21 cellular contexts compared by ENCODE assay signal in genomic region chr14:103702095-103702494, GRCh38. TPM values are rescaled to one million over a fixed set of nuclear protein-coding genes. Genes with fewer than 3 reads are reported as not detected.
DNase-seq lines count a peak whose midpoint lies in the region; ATAC-seq and TF ChIP-seq lines count a peak whose summit lies in the region.
"Had no signal": no experiment of that assay in that cellular context is flagged by ENCODE, and none has a peak within 500 bp of the region (broad histone marks: within the 10 kb centered on the region; RNA-seq: fewer than 3 reads in every experiment).

No MANE protein-coding gene starts in this region.

- no peaks in the 10 kb centered on the region for H3K9me3 Mint-ChIP-seq in activated naive CD8-positive, alpha-beta T cell treated with anti-CD3 and anti-CD28 coated beads, Interleukin-2, amount 10 ng/mL, durations not matched to agents 7 days and 5 days
- no peaks in the 10 kb centered on the region for H3K9me3 Mint-ChIP-seq in nephron progenitor cell
- H3K9me3 Mint-ChIP-seq in GM23338 = no peaks in the 10 kb centered on the region; the same call in 2 of the 3 replicates
- H3K9me3 Mint-ChIP-seq: activated CD4-positive, alpha-beta T cell treated with anti-CD3 and anti-CD28 coated beads, Interleukin-2, amount 10 ng/mL, durations not matched to agents 7 days and 5 days; activated T-helper 17 cell treated with anti-CD3 and anti-CD28 coated beads, Interleukin-2, amount 50 U/mL, for 72 hours had no signal

- DNase-seq in activated naive CD8-positive, alpha-beta T cell treated with anti-CD3 and anti-CD28 coated beads, Interleukin-2, amount 10 ng/mL, durations not matched to agents 7 days and 5 days = no peak
- DNase-seq in nephron progenitor cell (no peak), thyroid gland (no peak), GM23338 (ENCODE audit: low spot score) (no peak)
- DNase-seq: activated CD4-positive, alpha-beta T cell treated with anti-CD3 and anti-CD28 coated beads, Interleukin-2, amount 10 ng/mL, durations not matched to agents 7 days and 5 days; effector CD4-positive, alpha-beta T cell; erythroblast; GM23248; MM.1S; NCI-H1436 treated with DMSO at 0.1 percent for 48 hours; NCI-H510A treated with DMSO at 0.1 percent for 48 hours; Peyer's patch; small intestine; stimulated activated naive CD4-positive, alpha-beta T cell treated with Interleukin-2 at 50 U/mL for 16 hours had no signal

- H3K9ac ChIP-seq in BLaER1 = no peak overlapping the region
- H3K9ac ChIP-seq: GM23248 had no signal

- H2AFZ ChIP-seq in GM23338 = no peak overlapping the region
- H2AFZ ChIP-seq: GM23248 had no signal

- intact Hi-C loops in thyroid gland (cut with DNase I) = no loop called here

- H3K4me2 ChIP-seq in BLaER1 (peak overlapping the region; percentile 42), GM23338 (no peak overlapping the region)

- no peaks in the 10 kb centered on the region for H3K27me3 ChIP-seq in BLaER1
- H3K27me3 ChIP-seq in thyroid gland = no peaks in the 10 kb centered on the region
- H3K27me3 ChIP-seq in GM23338 (ENCODE audit: insufficient read depth) = no peaks in the 10 kb centered on the region
- H3K27me3 ChIP-seq: heart right ventricle, Peyer's patch had no signal

- no peaks in the 10 kb centered on the region for H3K27me3 Mint-ChIP-seq in activated naive CD8-positive, alpha-beta T cell treated with anti-CD3 and anti-CD28 coated beads, Interleukin-2, amount 10 ng/mL, durations not matched to agents 7 days and 5 days
- peaks cover 3% of the 10 kb centered on the region for H3K27me3 Mint-ChIP-seq in nephron progenitor cell (ENCODE audit: low read depth, poor library complexity)
- peaks cover 34% of the 10 kb centered on the region for H3K27me3 Mint-ChIP-seq in GM23338 (ENCODE audit: insufficient read depth, low read depth, poor library complexity)
- H3K27me3 Mint-ChIP-seq: activated CD4-positive, alpha-beta T cell treated with anti-CD3 and anti-CD28 coated beads, Interleukin-2, amount 10 ng/mL, durations not matched to agents 7 days and 5 days; activated naive CD8-positive, alpha-beta T cell; activated T-helper 17 cell treated with anti-CD3 and anti-CD28 coated beads, Interleukin-2, amount 50 U/mL, for 72 hours had no signal

- no peaks in the 10 kb centered on the region for H3K9me2 ChIP-seq in GM23338 (ENCODE audit: insufficient read depth)

- peaks cover 99% of the 10 kb centered on the region for H3K36me3 ChIP-seq in BLaER1
- peaks cover 0 to 95% of the 10 kb centered on the region in 2 experiments; a peak in 2 of 3 replicates for H3K36me3 ChIP-seq in HEK293 (ENCODE audit: control insufficient read depth in 2 of 2, insufficient read depth in 1 of 2, low read length in 2 of 2)
- H3K36me3 ChIP-seq in thyroid gland = peaks cover 38 to 52% of the 10 kb centered on the region in 2 donors
- no peaks in the 10 kb centered on the region; the same call in 1 of the 2 replicates for H3K36me3 ChIP-seq in GM23338 (ENCODE audit: insufficient read depth)

- no peak overlapping the region for H3K4me3 ChIP-seq in BLaER1
- no peak overlapping the region for H3K4me3 ChIP-seq in HEK293 (ENCODE audit: low read depth, low read length)
- H3K4me3 ChIP-seq in thyroid gland (replicated peaks in 1 of 3) = no peak overlapping the region
- no peak overlapping the region for H3K4me3 ChIP-seq in GM23338
- H3K4me3 ChIP-seq: GM23248, heart right ventricle, Peyer's patch, thoracic aorta had no signal

- peaks cover 6% of the 10 kb centered on the region for H3F3A ChIP-seq in GM23338 (replicated peaks; ENCODE audit: low read depth)

- TF ChIP-seq CTCF in HEK293 (tag by site-specific recombination; IDR thresholded peaks at IDR 0.05) = no peak
- TF ChIP-seq CTCF in nephron progenitor cell (IDR thresholded peaks at IDR 0.05) = no peak
- TF ChIP-seq CTCF in thyroid gland (IDR thresholded peaks at IDR 0.05) = no peak
- no peak for TF ChIP-seq CTCF in GM23338 (conservative IDR thresholded peaks at IDR 0.05; ENCODE audit: low read depth in 2 of 2)

- H4K20me1 ChIP-seq in BLaER1 (peaks cover 89% of the 10 kb centered on the region), GM23338 (replicated peaks; ENCODE audit: insufficient read depth) (peaks cover 8% of the 10 kb centered on the region)

- ATAC-seq in activated naive CD8-positive, alpha-beta T cell treated with anti-CD3 and anti-CD28 coated beads, Interleukin-2, amount 10 ng/mL, durations not matched to agents 7 days and 5 days (ENCODE audit: low read depth) = no peak
- no peak for ATAC-seq in GM18873 (IDR thresholded peaks at IDR 0.05; ENCODE audit: low FRiP score, unreplicated experiment)
- ATAC-seq in GM23338 = no peak
- ATAC-seq: activated T-helper 17 cell treated with anti-CD3 and anti-CD28 coated beads, Interleukin-2, amount 50 U/mL, for 72 hours; heart right ventricle had no signal

- peaks cover 2% of the 10 kb centered on the region for H3K4me1 Mint-ChIP-seq in activated naive CD8-positive, alpha-beta T cell treated with anti-CD3 and anti-CD28 coated beads, Interleukin-2, amount 10 ng/mL, durations not matched to agents 7 days and 5 days
- H3K4me1 Mint-ChIP-seq in nephron progenitor cell (peaks cover 38% of the 10 kb centered on the region), GM23338 (peaks cover 12% of the 10 kb centered on the region)

- H3K4me3 Mint-ChIP-seq in activated naive CD8-positive, alpha-beta T cell treated with anti-CD3 and anti-CD28 coated beads, Interleukin-2, amount 10 ng/mL, durations not matched to agents 7 days and 5 days = no peak overlapping the region
- H3K4me3 Mint-ChIP-seq in nephron progenitor cell (no peak overlapping the region), GM23338 (no peak overlapping the region)
- H3K4me3 Mint-ChIP-seq: activated CD4-positive, alpha-beta T cell treated with anti-CD3 and anti-CD28 coated beads, Interleukin-2, amount 10 ng/mL, durations not matched to agents 7 days and 5 days; activated naive CD8-positive, alpha-beta T cell; activated T-helper 17 cell treated with anti-CD3 and anti-CD28 coated beads, Interleukin-2, amount 50 U/mL, for 72 hours had no signal

- H3K27ac ChIP-seq in BLaER1 (no peak overlapping the region), HEK293 (ENCODE audit: extremely low read depth, low read depth, low read length) (peak overlapping the region; percentile 31; the same call in 1 of the 2 replicates), thyroid gland (no peak overlapping the region), GM23338 (ENCODE audit: low read depth) (no peak overlapping the region)
- H3K27ac ChIP-seq: GM23248, Peyer's patch, thoracic aorta had no signal

- 94 to 96% methylated on average over 4 to 5 of the region's 5 CpGs for WGBS in thyroid gland, 2 donors

- H3K4me1 ChIP-seq in BLaER1 (peaks cover 51% of the 10 kb centered on the region), HEK293 (ENCODE audit: control insufficient read depth, insufficient read depth, low read length) (no peaks in the 10 kb centered on the region; the same call in 1 of the 2 replicates), thyroid gland (peaks cover 0 to 11% of the 10 kb centered on the region in 2 donors), GM23338 (ENCODE audit: insufficient read depth) (peaks cover under 1% of the 10 kb centered on the region; the same call in 1 of the 2 replicates)

- H3K79me2 ChIP-seq in GM23338 (replicated peaks; ENCODE audit: insufficient read depth) = no peaks in the 10 kb centered on the region

- H3K27ac Mint-ChIP-seq in activated naive CD8-positive, alpha-beta T cell treated with anti-CD3 and anti-CD28 coated beads, Interleukin-2, amount 10 ng/mL, durations not matched to agents 7 days and 5 days = peak overlapping the region; percentile 30
- H3K27ac Mint-ChIP-seq in nephron progenitor cell = peak overlapping the region; percentile 87
- H3K27ac Mint-ChIP-seq in GM23338 = no peak overlapping the region
- H3K27ac Mint-ChIP-seq: activated T-helper 17 cell treated with anti-CD3 and anti-CD28 coated beads, Interleukin-2, amount 50 U/mL, for 72 hours had no signal

- POLR2A ChIA-PET in HEK293 (lab: Yijun Ruan, JAX) = interaction anchor here (6.4 kb wide), 1 partner anchor 13 kb away, joined by 31 read pairs; the partner anchor contains the start of genes XRCC3 and ZFYVE21
- POLR2A ChIA-PET in activated naive CD8-positive, alpha-beta T cell treated with anti-CD3 and anti-CD28 coated beads, Interleukin-2, amount 10 ng/mL, durations not matched to agents 7 days and 5 days (lab: Charles Lee) = no interaction called here

- no peak for TF ChIP-seq POLR2A in thyroid gland (IDR thresholded peaks at IDR 0.05)

- H3K9me3 ChIP-seq in BLaER1 (no peaks in the 10 kb centered on the region), HEK293 (ENCODE audit: control insufficient read depth, insufficient read depth, low read depth, low read length) (no peaks in the 10 kb centered on the region), thyroid gland (no peaks in the 10 kb centered on the region)
- H3K9me3 ChIP-seq: heart right ventricle, Peyer's patch, thoracic aorta had no signal

- CTCF ChIA-PET in HEK293 (lab: Yijun Ruan, JAX) = no interaction called here

- H3K36me3 Mint-ChIP-seq in activated naive CD8-positive, alpha-beta T cell treated with anti-CD3 and anti-CD28 coated beads, Interleukin-2, amount 10 ng/mL, durations not matched to agents 7 days and 5 days = peaks cover 8% of the 10 kb centered on the region
- peaks cover 14% of the 10 kb centered on the region for H3K36me3 Mint-ChIP-seq in nephron progenitor cell (ENCODE audit: low read depth)
- H3K36me3 Mint-ChIP-seq in GM23338 (ENCODE audit: low read depth) = peaks cover 46% of the 10 kb centered on the region
- H3K36me3 Mint-ChIP-seq: activated naive CD8-positive, alpha-beta T cell had no signal

TF ChIP-seq in HEK293, 187 proteins besides CTCF, POLR2A, EP300 and RAD21 (continues in another document):
- TF ChIP-seq ZNF707 (tag by site-specific recombination; IDR thresholded peaks at IDR 0.05) = no peak

TF ChIP-seq in GM23338, 12 proteins besides CTCF, POLR2A, EP300 and RAD21 (continues in another document):
- TF ChIP-seq POLR2AphosphoS5 (IDR thresholded peaks at IDR 0.05; ENCODE audit: low read depth) (no peak), EZH2 (IDR thresholded peaks at IDR 0.05; ENCODE audit: low read depth, unreplicated experiment) (no peak)

RNA-seq across cellular contexts. Expression of gene XRCC3, which starts 13.2 kb away (rescaled TPM):
- total RNA-seq in activated naive CD8-positive, alpha-beta T cell treated with anti-CD3 and anti-CD28 coated beads, Interleukin-2, amount 10 ng/mL, durations not matched to agents 7 days and 5 days = 10 to 100 TPM; 35.5 to 41.3 TPM
- 10 to 100 TPM in 1 of 4 donors, 1 to 10 TPM in 3; 3.3 to 15.7 (median 7.9) TPM for total RNA-seq in thyroid gland
- 52.2 and 72.9 TPM in 2 replicates for total RNA-seq in GM23338 (2014; rRNA removed; shearing (Covaris generic))
- polyA plus RNA-seq in GM23338 (2016; fragmentation: Nextera tagmentation; extraction: Ambion mirVana) = 16.6 and 20.4 TPM in 2 replicates

RNA-seq across cellular contexts. Expression of gene ZFYVE21, which starts 13.5 kb away (rescaled TPM):
- 10 to 100 TPM; 18.5 to 19.5 TPM for total RNA-seq in activated naive CD8-positive, alpha-beta T cell treated with anti-CD3 and anti-CD28 coated beads, Interleukin-2, amount 10 ng/mL, durations not matched to agents 7 days and 5 days
- total RNA-seq in thyroid gland = 100 to 1,000 TPM; 113 to 167 (median 131) TPM
- 89.6 and 116 TPM in 2 replicates for total RNA-seq in GM23338 (2014; rRNA removed; shearing (Covaris generic))
- 79.4 and 88.0 TPM in 2 replicates for polyA plus RNA-seq in GM23338 (2016; fragmentation: Nextera tagmentation; extraction: Ambion mirVana)
